In genomic region chr21:43775190-43775589, GRCh38 we compare ENCODE assay signal across 8 cellular contexts. TPM values are rescaled to one million over a fixed set of nuclear protein-coding genes. Genes with fewer than 3 reads are reported as not detected.
DNase-seq lines count a peak whose midpoint lies in the region; ATAC-seq, FAIRE-seq and TF ChIP-seq lines count a peak whose summit lies in the region.

No MANE protein-coding gene starts in this region.

- no peak for TF ChIP-seq CTCF in cardiac muscle cell (IDR thresholded peaks at IDR 0.05; ENCODE audit: low read depth, low read length)
- no peak for TF ChIP-seq CTCF in bronchial epithelial cell (IDR thresholded peaks at IDR 0.05; ENCODE audit: insufficient read depth, low read length, severe bottlenecking)
- no peak for TF ChIP-seq CTCF in vagina (IDR thresholded peaks at IDR 0.05)

- H3K4me3 ChIP-seq in cardiac muscle cell: peak overlapping the region; percentile 93
- H3K4me3 ChIP-seq in bronchial epithelial cell (ENCODE audit: low read depth, low read length): peak overlapping the region; percentile 88
- peak overlapping the region; percentile 86 for H3K4me3 ChIP-seq in mononuclear cell (ENCODE audit: low read length)
- H3K4me3 ChIP-seq in vagina: peak overlapping the region; percentile 81

- H3K36me3 ChIP-seq in cardiac muscle cell (peaks cover 12% of the 10 kb centered on the region), bronchial epithelial cell (ENCODE audit: control insufficient read depth, insufficient read depth, low read length) (peaks cover 11% of the 10 kb centered on the region), vagina (peaks cover 0 to 20% of the 10 kb centered on the region in 2 donors)

- H3K4me1 ChIP-seq in cardiac muscle cell (ENCODE audit: low read depth) (peaks cover 10% of the 10 kb centered on the region), mononuclear cell (ENCODE audit: insufficient read depth, low read length) (peaks cover 38% of the 10 kb centered on the region), vagina (peaks cover 16% of the 10 kb centered on the region)

- ATAC-seq in left cardiac atrium: no peak
- ATAC-seq in GM19324 (IDR thresholded peaks at IDR 0.05; ENCODE audit: low FRiP score, unreplicated experiment): no peak
- no peak for ATAC-seq in GM21717 (IDR thresholded peaks at IDR 0.05; ENCODE audit: unreplicated experiment)

- FAIRE-seq in bronchial epithelial cell (lab: Jason Lieb, UNC): no peak

- H3K9me3 ChIP-seq in cardiac muscle cell (ENCODE audit: low read depth) (no peaks in the 10 kb centered on the region), mononuclear cell (ENCODE audit: low read depth, low read length) (no peaks in the 10 kb centered on the region), vagina (no peaks in the 10 kb centered on the region)

- intact Hi-C loops in left cardiac atrium (cut with DNase I) (no loop called here), vagina (cut with DNase I) (loop anchor here (5.0 to 10.0 kb wide), 2 partner anchors 50 to 118 kb away; partner anchors contain the start of genes HSF2BP and RRP1B)

- H3K27ac ChIP-seq in cardiac muscle cell (no peak overlapping the region), vagina (peak overlapping the region; percentile 92)

- TF ChIP-seq POLR2A in vagina (IDR thresholded peaks at IDR 0.05): no peak

- DNase-seq in cardiac muscle cell (ENCODE audit: low read depth in 1 of 2, low spot score in 1 of 2) (no peak), left cardiac atrium (no peak), bronchial epithelial cell (ENCODE audit: low read depth) (no peak), vagina (ENCODE audit: extremely low spot score in 2 of 2) (no peak), occipital lobe (lab: John Stamatoyannopoulos, UW) (no peak)

- H3K27me3 ChIP-seq in cardiac muscle cell (no peaks in the 10 kb centered on the region), bronchial epithelial cell (ENCODE audit: control insufficient read depth, insufficient read depth, low read length) (no peaks in the 10 kb centered on the region), mononuclear cell (ENCODE audit: insufficient read depth, low read length) (no peaks in the 10 kb centered on the region), vagina (no peaks in the 10 kb centered on the region)

RNA-seq across cellular contexts. Expression of gene CSTB, which starts 0.9 kb away (rescaled TPM):
- 9.8 and 17.3 TPM in 2 replicates for total RNA-seq in cardiac muscle cell
- 58.4 and 83.3 TPM in 2 replicates for polyA plus RNA-seq in cardiac muscle cell
- 10 to 100 TPM; 33.0 to 40.2 TPM for total RNA-seq in left cardiac atrium
- total RNA-seq in bronchial epithelial cell: 31.3 and 139 TPM in 2 replicates
- 9.4 TPM for total RNA-seq in mononuclear cell
- 173 TPM for total RNA-seq in vagina
- 7.5 TPM for total RNA-seq in occipital lobe

RNA-seq across cellular contexts. Expression of gene RRP1, which starts 14.2 kb away (rescaled TPM):
- total RNA-seq in cardiac muscle cell (14.4 and 20.1 TPM in 2 replicates), left cardiac atrium (10 to 100 TPM; 10.6 to 14.9 TPM), bronchial epithelial cell (27.1 and 34.5 TPM in 2 replicates), mononuclear cell (10.0 TPM), vagina (18.2 TPM), occipital lobe (14.0 TPM)
- polyA plus RNA-seq in cardiac muscle cell: 27.8 and 32.6 TPM in 2 replicates

RNA-seq across cellular contexts. Expression of gene PDXK, which starts 56.3 kb away (rescaled TPM):
- total RNA-seq in cardiac muscle cell (74.4 and 76.2 TPM in 2 replicates), left cardiac atrium (100 to 1,000 TPM; 101 to 120 TPM), bronchial epithelial cell (535 and 591 TPM in 2 replicates), mononuclear cell (26.0 TPM), vagina (58.7 TPM), occipital lobe (31.4 TPM)
- 82.4 and 103 TPM in 2 replicates for polyA plus RNA-seq in cardiac muscle cell
